8 cellular contexts compared by ENCODE assay signal in the genomic region with DNA sequence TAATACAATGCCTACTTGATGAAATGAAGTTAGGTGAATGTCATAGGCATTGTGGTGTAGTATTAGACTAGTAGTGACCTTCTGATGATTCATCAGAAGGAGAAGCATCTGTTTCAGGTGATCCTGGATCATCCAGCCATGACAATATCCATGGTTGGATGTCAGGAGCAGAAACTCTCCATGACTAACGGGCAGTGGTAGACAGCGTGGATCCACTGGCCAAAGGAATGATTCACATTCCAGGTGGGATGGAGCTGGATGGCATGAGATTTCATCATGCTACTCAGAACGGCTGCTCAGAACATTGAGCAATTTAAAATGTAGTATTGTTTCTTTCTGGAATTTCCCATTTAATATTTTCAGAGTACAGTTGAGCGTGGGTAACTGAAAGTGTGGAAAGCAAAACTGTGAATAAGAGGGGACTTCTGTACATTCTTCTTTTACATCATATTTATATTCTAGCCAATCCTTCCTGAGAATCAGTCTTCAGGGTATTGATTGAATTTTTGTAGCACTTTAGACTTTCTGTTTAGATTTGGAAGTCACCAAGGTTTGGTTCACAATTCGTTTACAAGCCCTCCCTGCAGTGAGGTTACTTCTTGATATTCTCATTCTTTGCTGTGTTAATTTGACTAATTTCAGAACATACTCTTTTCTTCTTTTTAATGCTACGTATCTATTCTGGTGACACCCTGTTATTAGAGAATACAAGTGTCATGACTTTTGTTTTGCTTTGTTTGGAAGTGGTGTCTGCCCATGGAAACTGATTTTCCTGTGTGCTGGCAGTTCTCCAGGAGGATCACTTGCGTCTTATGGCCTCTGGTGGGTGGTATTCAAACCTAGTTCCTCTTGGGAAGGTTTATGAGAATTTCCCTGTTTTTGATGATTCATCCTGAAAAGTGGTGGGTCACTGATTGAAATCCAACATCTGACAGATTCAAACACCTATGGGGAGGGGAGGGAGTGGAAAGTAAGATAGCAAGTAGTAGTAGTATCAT. TPM values are rescaled to one million over a fixed set of nuclear protein-coding genes. Genes with fewer than 3 reads are reported as not detected.
DNase-seq lines count a peak whose midpoint lies in the region; ATAC-seq, FAIRE-seq and TF ChIP-seq lines count a peak whose summit lies in the region.
"Had no signal": no experiment of that assay in that cellular context is flagged by ENCODE, and none has a peak within 500 bp of the region (broad histone marks: within the 10 kb centered on the region; RNA-seq: fewer than 3 reads in every experiment).

No MANE protein-coding gene starts in this region.

- H3K4me1 ChIP-seq in GM12878 (ENCODE audit: control insufficient read depth, insufficient read depth, low read length): peaks cover 15% of the 10 kb centered on the region

- H3K27me3 ChIP-seq in GM12878 (replicated peaks in 1 of 2; ENCODE audit: control insufficient read depth in 2 of 2, insufficient read depth in 2 of 2, low read length in 1 of 2): peaks cover 0 to 6% of the 10 kb centered on the region in 2 experiments; a peak in 2 of 4 replicates

- peaks cover 7% of the 10 kb centered on the region for H3K9me3 ChIP-seq in GM12878 (replicated peaks; ENCODE audit: control insufficient read depth, insufficient read depth, low read length)

- no peaks in the 10 kb centered on the region for H3K79me2 ChIP-seq in GM12878 (ENCODE audit: control insufficient read depth, insufficient read depth, low read length)

- no peak for TF ChIP-seq CTCF in GM12878 (IDR thresholded peaks at IDR 0.05 in 2 of 3, conservative IDR thresholded peaks at IDR 0.05 in 1 of 3; ENCODE audit: control insufficient read depth in 2 of 3, extremely low read depth in 1 of 3, insufficient read depth in 1 of 3, low read depth in 3 of 3, low read length in 3 of 3)
- TF ChIP-seq CTCF in omental fat pad (IDR thresholded peaks at IDR 0.05): no peak

- H4K20me1 ChIP-seq in GM12878 (ENCODE audit: control insufficient read depth, insufficient read depth): no peaks in the 10 kb centered on the region

- DNase-seq in GM04504 (ENCODE audit: low read depth) (peak; percentile 35), GM12878 (ENCODE audit: low read depth, low spot score) (no peak), omental fat pad (ENCODE audit: low spot score) (no peak), DMS79 treated with DMSO at 0.1 percent for 48 hours (lab: John Stamatoyannopoulos, UW) (no peak)

- CTCF ChIA-PET in GM12878 (lab: Yijun Ruan, JAX): interaction anchor here (0.6 to 1.4 kb wide), 5 partner anchors 10 to 1093 kb away, joined by 3 to 6 read pairs (median 3); a partner anchor contains a TSS

- H3K36me3 ChIP-seq in GM12878 (ENCODE audit: control insufficient read depth in 2 of 2, insufficient read depth in 2 of 2, low read length in 1 of 2): no peaks in the 10 kb centered on the region

- H3K9ac ChIP-seq in GM12878 (ENCODE audit: control insufficient read depth, insufficient read depth, low read length): no peak overlapping the region

- SMC1A ChIA-PET in GM12878 (lab: Charles Lee; ENCODE audit: uncharacterized antibody, unreplicated experiment): interaction anchor here (1.0 to 2.7 kb wide), 5 partner anchors 8 to 43 kb away, joined by 3 to 21 read pairs (median 5); a partner anchor contains a TSS

- RAD21 ChIA-PET in GM12878 (lab: Charles Lee; ENCODE audit: unreplicated experiment): interaction anchor here (1.0 to 2.1 kb wide), 4 partner anchors 10 to 77 kb away, joined by 3 to 14 read pairs (median 6); a partner anchor contains a TSS

- in situ Hi-C loops in GM12878 (cut with MboI): no loop called here

- TF ChIP-seq EP300 in GM12878 (IDR thresholded peaks at IDR 0.05; ENCODE audit: borderline replicate concordance in 1 of 2, control insufficient read depth in 1 of 2, low read depth in 2 of 2, low read length in 2 of 2): peak; percentile 13 to 27; a peak in 2 of 4 replicates

- no peak for TF ChIP-seq RAD21 in GM12878 (IDR thresholded peaks at IDR 0.05; ENCODE audit: insufficient read depth, low read depth, low read length)

- H2AFZ ChIP-seq in GM12878 (ENCODE audit: control insufficient read depth, low read depth, low read length): no peak overlapping the region

- BruUV-seq in GM12878 (replicated peaks; lab: Mats Ljungman, UMichigan): no TSS peak

- POLR2A ChIA-PET in GM12878 (lab: Charles Lee): interaction anchor here (2.1 kb wide), 1 partner anchor 10 kb away, joined by 6 read pairs; no protein-coding TSS in a partner anchor

- no peak for TF ChIP-seq POLR2A in GM12878 (IDR thresholded peaks at IDR 0.05; ENCODE audit: low read depth, low read length)

- no peak overlapping the region for H3K27ac ChIP-seq in GM12878 (ENCODE audit: control insufficient read depth, insufficient read depth)

- WGBS in GM12878 (ENCODE audit: insufficient coverage, insufficient replicate concordance, low lambda C conversion rate, missing lambda C conversion rate): 25% methylated on average over 7 of the region's 7 CpGs

- intact Hi-C loops in GM12878 (cut with micrococcal nuclease; ENCODE audit: unreplicated experiment): loop anchor here (1.0 kb wide), 1 partner anchor 10 kb away; no protein-coding TSS in a partner anchor

- no peak overlapping the region for H3K4me3 ChIP-seq in GM12878

- ATAC-seq in HG03039 (IDR thresholded peaks at IDR 0.05; ENCODE audit: unreplicated experiment) (peak; percentile 46), GM12878 (peak; percentile 78), omental fat pad (ENCODE audit: low FRiP score) (peak; percentile 98), HG03097 (IDR thresholded peaks at IDR 0.05; ENCODE audit: low FRiP score, unreplicated experiment) (no peak), GM18511 (IDR thresholded peaks at IDR 0.05; ENCODE audit: unreplicated experiment) (no peak)
- ATAC-seq: Panc1 had no signal

- no peak overlapping the region for H3K4me2 ChIP-seq in GM12878 (ENCODE audit: control insufficient read depth, insufficient read depth)

- FAIRE-seq in GM12878 (lab: Jason Lieb, UNC): no peak

TF ChIP-seq in GM12878, 131 proteins besides CTCF, POLR2A, EP300 and RAD21 (continues in another document):
- TF ChIP-seq MEF2A (IDR thresholded peaks at IDR 0.05; ENCODE audit: insufficient read depth, low read depth, low read length) (no peak), CREB1 (IDR thresholded peaks at IDR 0.05; ENCODE audit: low read depth) (no peak)
- TF ChIP-seq, protein P1, sequence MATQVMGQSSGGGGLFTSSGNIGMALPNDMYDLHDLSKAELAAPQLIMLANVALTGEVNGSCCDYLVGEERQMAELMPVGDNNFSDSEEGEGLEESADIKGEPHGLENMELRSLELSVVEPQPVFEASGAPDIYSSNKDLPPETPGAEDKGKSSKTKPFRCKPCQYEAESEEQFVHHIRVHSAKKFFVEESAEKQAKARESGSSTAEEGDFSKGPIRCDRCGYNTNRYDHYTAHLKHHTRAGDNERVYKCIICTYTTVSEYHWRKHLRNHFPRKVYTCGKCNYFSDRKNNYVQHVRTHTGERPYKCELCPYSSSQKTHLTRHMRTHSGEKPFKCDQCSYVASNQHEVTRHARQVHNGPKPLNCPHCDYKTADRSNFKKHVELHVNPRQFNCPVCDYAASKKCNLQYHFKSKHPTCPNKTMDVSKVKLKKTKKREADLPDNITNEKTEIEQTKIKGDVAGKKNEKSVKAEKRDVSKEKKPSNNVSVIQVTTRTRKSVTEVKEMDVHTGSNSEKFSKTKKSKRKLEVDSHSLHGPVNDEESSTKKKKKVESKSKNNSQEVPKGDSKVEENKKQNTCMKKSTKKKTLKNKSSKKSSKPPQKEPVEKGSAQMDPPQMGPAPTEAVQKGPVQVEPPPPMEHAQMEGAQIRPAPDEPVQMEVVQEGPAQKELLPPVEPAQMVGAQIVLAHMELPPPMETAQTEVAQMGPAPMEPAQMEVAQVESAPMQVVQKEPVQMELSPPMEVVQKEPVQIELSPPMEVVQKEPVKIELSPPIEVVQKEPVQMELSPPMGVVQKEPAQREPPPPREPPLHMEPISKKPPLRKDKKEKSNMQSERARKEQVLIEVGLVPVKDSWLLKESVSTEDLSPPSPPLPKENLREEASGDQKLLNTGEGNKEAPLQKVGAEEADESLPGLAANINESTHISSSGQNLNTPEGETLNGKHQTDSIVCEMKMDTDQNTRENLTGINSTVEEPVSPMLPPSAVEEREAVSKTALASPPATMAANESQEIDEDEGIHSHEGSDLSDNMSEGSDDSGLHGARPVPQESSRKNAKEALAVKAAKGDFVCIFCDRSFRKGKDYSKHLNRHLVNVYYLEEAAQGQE (IDR thresholded peaks at IDR 0.05; ENCODE audit: low read depth, low read length): no peak

RNA-seq across cellular contexts. Expression of a gene that starts 12.2 kb away (rescaled TPM):
- 117 and 124 TPM in 2 replicates for total RNA-seq in GM12878 (2013; cell fraction: nucleolus; rRNA removed)
- total RNA-seq in GM12878 (2014; rRNA removed) (94.9 and 113 TPM in 2 replicates), GM12878 (2014; rRNA removed; fragmentation: Illumina TruSeq; extraction: Trizol) (78.0 and 79.3 TPM in 2 replicates), GM12878 (2021) (78.6 and 96.7 TPM in 2 replicates), omental fat pad (100 to 1,000 TPM in 2 of 4 donors, 10 to 100 TPM in 2; 83.9 to 123 (median 99.1) TPM)
- 31.2 TPM for polyA plus RNA-seq in GM12878 (2011; ENCODE audit: low read depth)
- polyA plus RNA-seq in GM12878 (2011; rRNA removed) (118 and 126 TPM in 2 replicates), GM12878 (2014; fragmentation: Illumina TruSeq; extraction: Trizol) (136 and 150 TPM in 2 replicates), GM12878 (2014; fragmentation: Nextera tagmentation; extraction: Ambion mirVana) (10 to 100 TPM; 30.0 to 40.2 TPM), GM12878 (2014; rRNA removed) (100 and 102 TPM in 2 replicates), GM12878 (2016; fragmentation: Nextera tagmentation; extraction: Ambion mirVana) (100 to 1,000 TPM; 111 to 118 TPM)
- 187 and 205 TPM in 2 replicates for polyA plus RNA-seq in GM12878 (2011; cell fraction: cytosol; rRNA removed)
- polyA plus RNA-seq in GM12878 (2011; cell fraction: nucleus; rRNA removed): 156 and 163 TPM in 2 replicates
- polyA plus RNA-seq in GM12878 (2012): 23.7 and 24.9 TPM in 2 replicates
- 233 and 304 TPM in 2 replicates for polyA minus RNA-seq in GM12878 (2011; rRNA and poly(A)+ RNA removed)
- 50.5 and 63.3 TPM in 2 replicates for polyA minus RNA-seq in GM12878 (2011; cell fraction: cytosol; rRNA and poly(A)+ RNA removed)
- polyA minus RNA-seq in GM12878 (2011; cell fraction: nucleus; rRNA and poly(A)+ RNA removed): 38.8 and 58.5 TPM in 2 replicates

Comparison
In these comparisons a context has a peak if more than half of its experiments do, and no peak if none do; other contexts are left out.
1. ATAC-seq: peak in HG03039 (single experiment), GM12878 (single experiment) and omental fat pad (single experiment); none in HG03097 (single experiment) and GM18511 (single experiment).